1 cellular context compared by ENCODE assay signal in genomic region chr5:115995351-115995750, GRCh38.
TF ChIP-seq lines count a peak whose summit lies in the region.

No MANE protein-coding gene starts in this region.

TF ChIP-seq in HepG2, 621 proteins besides CTCF, POLR2A, EP300 and RAD21:
- TF ChIP-seq CREB1 (IDR thresholded peaks at IDR 0.05) (0 out of 2 replicates have a peak, but pooled peaks have one; percentile 9), CREB1 (CRISPR knock-in tag; IDR thresholded peaks at IDR 0.05) (no peak), ZNF775 (CRISPR knock-in tag; IDR thresholded peaks at IDR 0.05; ENCODE audit: borderline replicate concordance) (no peak)
